In genomic region chr11:3799143-3799542, GRCh38 we compare ENCODE assay signal across 1 cellular context.
TF ChIP-seq lines count a peak whose summit lies in the region.

No MANE protein-coding gene starts in this region.

TF ChIP-seq in GM23338, 12 proteins besides CTCF, POLR2A, EP300 and RAD21 (continued from another document):
- TF ChIP-seq, protein P1, sequence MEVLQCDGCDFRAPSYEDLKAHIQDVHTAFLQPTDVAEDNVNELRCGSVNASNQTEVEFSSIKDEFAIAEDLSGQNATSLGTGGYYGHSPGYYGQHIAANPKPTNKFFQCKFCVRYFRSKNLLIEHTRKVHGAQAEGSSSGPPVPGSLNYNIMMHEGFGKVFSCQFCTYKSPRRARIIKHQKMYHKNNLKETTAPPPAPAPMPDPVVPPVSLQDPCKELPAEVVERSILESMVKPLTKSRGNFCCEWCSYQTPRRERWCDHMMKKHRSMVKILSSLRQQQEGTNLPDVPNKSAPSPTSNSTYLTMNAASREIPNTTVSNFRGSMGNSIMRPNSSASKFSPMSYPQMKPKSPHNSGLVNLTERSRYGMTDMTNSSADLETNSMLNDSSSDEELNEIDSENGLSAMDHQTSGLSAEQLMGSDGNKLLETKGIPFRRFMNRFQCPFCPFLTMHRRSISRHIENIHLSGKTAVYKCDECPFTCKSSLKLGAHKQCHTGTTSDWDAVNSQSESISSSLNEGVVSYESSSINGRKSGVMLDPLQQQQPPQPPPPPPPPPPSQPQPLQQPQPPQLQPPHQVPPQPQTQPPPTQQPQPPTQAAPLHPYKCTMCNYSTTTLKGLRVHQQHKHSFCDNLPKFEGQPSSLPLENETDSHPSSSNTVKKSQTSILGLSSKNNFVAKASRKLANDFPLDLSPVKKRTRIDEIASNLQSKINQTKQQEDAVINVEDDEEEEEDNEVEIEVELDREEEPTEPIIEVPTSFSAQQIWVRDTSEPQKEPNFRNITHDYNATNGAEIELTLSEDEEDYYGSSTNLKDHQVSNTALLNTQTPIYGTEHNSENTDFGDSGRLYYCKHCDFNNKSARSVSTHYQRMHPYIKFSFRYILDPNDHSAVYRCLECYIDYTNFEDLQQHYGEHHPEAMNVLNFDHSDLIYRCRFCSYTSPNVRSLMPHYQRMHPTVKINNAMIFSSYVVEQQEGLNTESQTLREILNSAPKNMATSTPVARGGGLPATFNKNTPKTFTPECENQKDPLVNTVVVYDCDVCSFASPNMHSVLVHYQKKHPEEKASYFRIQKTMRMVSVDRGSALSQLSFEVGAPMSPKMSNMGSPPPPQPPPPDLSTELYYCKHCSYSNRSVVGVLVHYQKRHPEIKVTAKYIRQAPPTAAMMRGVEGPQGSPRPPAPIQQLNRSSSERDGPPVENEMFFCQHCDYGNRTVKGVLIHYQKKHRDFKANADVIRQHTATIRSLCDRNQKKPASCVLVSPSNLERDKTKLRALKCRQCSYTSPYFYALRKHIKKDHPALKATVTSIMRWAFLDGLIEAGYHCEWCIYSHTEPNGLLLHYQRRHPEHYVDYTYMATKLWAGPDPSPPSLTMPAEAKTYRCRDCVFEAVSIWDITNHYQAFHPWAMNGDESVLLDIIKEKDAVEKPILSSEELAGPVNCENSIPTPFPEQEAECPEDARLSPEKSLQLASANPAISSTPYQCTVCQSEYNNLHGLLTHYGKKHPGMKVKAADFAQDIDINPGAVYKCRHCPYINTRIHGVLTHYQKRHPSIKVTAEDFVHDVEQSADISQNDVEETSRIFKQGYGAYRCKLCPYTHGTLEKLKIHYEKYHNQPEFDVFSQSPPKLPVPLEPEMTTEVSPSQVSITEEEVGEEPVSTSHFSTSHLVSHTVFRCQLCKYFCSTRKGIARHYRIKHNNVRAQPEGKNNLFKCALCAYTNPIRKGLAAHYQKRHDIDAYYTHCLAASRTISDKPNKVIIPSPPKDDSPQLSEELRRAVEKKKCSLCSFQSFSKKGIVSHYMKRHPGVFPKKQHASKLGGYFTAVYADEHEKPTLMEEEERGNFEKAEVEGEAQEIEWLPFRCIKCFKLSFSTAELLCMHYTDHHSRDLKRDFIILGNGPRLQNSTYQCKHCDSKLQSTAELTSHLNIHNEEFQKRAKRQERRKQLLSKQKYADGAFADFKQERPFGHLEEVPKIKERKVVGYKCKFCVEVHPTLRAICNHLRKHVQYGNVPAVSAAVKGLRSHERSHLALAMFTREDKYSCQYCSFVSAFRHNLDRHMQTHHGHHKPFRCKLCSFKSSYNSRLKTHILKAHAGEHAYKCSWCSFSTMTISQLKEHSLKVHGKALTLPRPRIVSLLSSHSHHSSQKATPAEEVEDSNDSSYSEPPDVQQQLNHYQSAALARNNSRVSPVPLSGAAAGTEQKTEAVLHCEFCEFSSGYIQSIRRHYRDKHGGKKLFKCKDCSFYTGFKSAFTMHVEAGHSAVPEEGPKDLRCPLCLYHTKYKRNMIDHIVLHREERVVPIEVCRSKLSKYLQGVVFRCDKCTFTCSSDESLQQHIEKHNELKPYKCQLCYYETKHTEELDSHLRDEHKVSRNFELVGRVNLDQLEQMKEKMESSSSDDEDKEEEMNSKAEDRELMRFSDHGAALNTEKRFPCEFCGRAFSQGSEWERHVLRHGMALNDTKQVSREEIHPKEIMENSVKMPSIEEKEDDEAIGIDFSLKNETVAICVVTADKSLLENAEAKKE (CRISPR knock-in tag; IDR thresholded peaks at IDR 0.05), result no peak
- TF ChIP-seq EZH2phosphoT487 (IDR thresholded peaks at IDR 0.05; ENCODE audit: unreplicated experiment) (no peak), REST (IDR thresholded peaks at IDR 0.05; ENCODE audit: unreplicated experiment) (no peak)
TF ChIP-seq in GM23338: peak in this region for 0.
